Comparison of ENCODE assay signal across 21 cellular contexts in genomic region chr5:5079871-5080270, GRCh38.
A peak's percentile ranks its signal among the peaks of the same experiment; 100 is the strongest.
DNase-seq lines count a peak whose midpoint lies in the region; ATAC-seq and TF ChIP-seq lines count a peak whose summit lies in the region.
"Had no signal": no experiment of that assay in that cellular context is flagged by ENCODE, and none has a peak within 500 bp of the region (broad histone marks: within the 10 kb centered on the region; RNA-seq: fewer than 3 reads in every experiment).

No MANE protein-coding gene starts in this region.

- peaks cover 4% of the 10 kb centered on the region for H3K27me3 Mint-ChIP-seq in progenitor cell of endocrine pancreas
- no peaks in the 10 kb centered on the region for H3K27me3 Mint-ChIP-seq in activated naive CD8-positive, alpha-beta T cell treated with anti-CD3 and anti-CD28 coated beads, Interleukin-2, amount 50 U/mL, for 24 hours
- H3K27me3 Mint-ChIP-seq: CD4-positive, alpha-beta T cell had no signal

- ATAC-seq in activated naive CD8-positive, alpha-beta T cell treated with anti-CD3 and anti-CD28 coated beads, Interleukin-2, amount 50 U/mL, for 24 hours, result no peak
- ATAC-seq: A549, GM23338 had no signal

- H3K4me3 Mint-ChIP-seq in progenitor cell of endocrine pancreas (ENCODE audit: low read depth), result no peak overlapping the region
- H3K4me3 Mint-ChIP-seq in activated naive CD8-positive, alpha-beta T cell treated with anti-CD3 and anti-CD28 coated beads, Interleukin-2, amount 50 U/mL, for 24 hours, result no peak overlapping the region
- H3K4me3 Mint-ChIP-seq: CD14-positive monocyte; CD4-positive, alpha-beta T cell; CD8-positive, alpha-beta memory T cell; GM23338 had no signal

- DNase-seq in Caki2 (ENCODE audit: low read depth) (peak; percentile 52), HK-2 (ENCODE audit: unreplicated experiment) (peak; percentile 17), kidney tubule cell (ENCODE audit: low spot score) (peak; percentile 30), progenitor cell of endocrine pancreas (ENCODE audit: low spot score, unreplicated experiment) (no peak), NCI-H2227 treated with DMSO at 0.1 percent for 48 hours (lab: John Stamatoyannopoulos, UW) (no peak), SW 1271 (lab: John Stamatoyannopoulos, UW) (no peak)
- no peak for DNase-seq in activated naive CD8-positive, alpha-beta T cell treated with anti-CD3 and anti-CD28 coated beads, Interleukin-2, amount 50 U/mL, for 24 hours
- DNase-seq: 8988T; ACHN; AML-193; BE2C; Calu3; CD4-positive, alpha-beta T cell; CD8-positive, alpha-beta memory T cell; DMS53; DMS79 treated with DMSO at 0.1 percent for 48 hours; GF-D8; HCEC 1CT had no signal

- no peaks in the 10 kb centered on the region for H3K9me3 Mint-ChIP-seq in progenitor cell of endocrine pancreas (ENCODE audit: low read depth)
- peaks cover 4% of the 10 kb centered on the region for H3K9me3 Mint-ChIP-seq in activated naive CD8-positive, alpha-beta T cell treated with anti-CD3 and anti-CD28 coated beads, Interleukin-2, amount 50 U/mL, for 24 hours

- no peaks in the 10 kb centered on the region for H3K36me3 Mint-ChIP-seq in progenitor cell of endocrine pancreas (ENCODE audit: insufficient read depth)
- no peaks in the 10 kb centered on the region for H3K36me3 Mint-ChIP-seq in activated naive CD8-positive, alpha-beta T cell treated with anti-CD3 and anti-CD28 coated beads, Interleukin-2, amount 50 U/mL, for 24 hours (ENCODE audit: low read depth)
- H3K36me3 Mint-ChIP-seq: CD14-positive monocyte; CD8-positive, alpha-beta memory T cell had no signal

- no peaks in the 10 kb centered on the region for H3K4me1 Mint-ChIP-seq in progenitor cell of endocrine pancreas (ENCODE audit: low read depth)
- no peaks in the 10 kb centered on the region for H3K4me1 Mint-ChIP-seq in activated naive CD8-positive, alpha-beta T cell treated with anti-CD3 and anti-CD28 coated beads, Interleukin-2, amount 50 U/mL, for 24 hours
- H3K4me1 Mint-ChIP-seq: CD14-positive monocyte; CD8-positive, alpha-beta memory T cell had no signal

- peak overlapping the region; percentile 7 for H3K27ac Mint-ChIP-seq in progenitor cell of endocrine pancreas
- H3K27ac Mint-ChIP-seq in activated naive CD8-positive, alpha-beta T cell treated with anti-CD3 and anti-CD28 coated beads, Interleukin-2, amount 50 U/mL, for 24 hours, result no peak overlapping the region
- H3K27ac Mint-ChIP-seq: CD14-positive monocyte; CD4-positive, alpha-beta T cell; CD8-positive, alpha-beta memory T cell; GM23338 had no signal

- in situ Hi-C loops in Caki2 (cut with HindIII; ENCODE audit: low pct_unique_long_range_greater_than_20kb, low sequenced_read_pairs), result no loop called here

- no peak for TF ChIP-seq CTCF in progenitor cell of endocrine pancreas (IDR thresholded peaks at IDR 0.05; ENCODE audit: unreplicated experiment)

Comparison
In these comparisons a context has a peak if more than half of its experiments do, and no peak if none do; other contexts are left out.
1. DNase-seq: peak in Caki2 (single experiment), HK-2 (single experiment) and kidney tubule cell (single experiment); none in progenitor cell of endocrine pancreas (single experiment), NCI-H2227 treated with DMSO at 0.1 percent for 48 hours (single experiment), SW 1271 (0 of 2) and activated naive CD8-positive, alpha-beta T cell treated with anti-CD3 and anti-CD28 coated beads, Interleukin-2, amount 50 U/mL, for 24 hours (single experiment).